ENCODE assay signal across 8 cellular contexts in genomic region chr14:104752735-104753527, GRCh38.
A peak's percentile ranks its signal among the peaks of the same experiment; 100 is the strongest.
DNase-seq lines count a peak whose midpoint lies in the region; ATAC-seq lines count a peak whose summit lies in the region.

Gene SIVA1 (plus strand): TSS chr14:104753147. CDS start chr14:104753202, 55 bp downstream.

- ATAC-seq in GM19372 (IDR thresholded peaks at IDR 0.05; ENCODE audit: low read depth, unreplicated experiment) (peak; percentile 86), HG03558 (IDR thresholded peaks at IDR 0.05; ENCODE audit: extremely low read depth, unreplicated experiment) (peak; percentile 73)

- DNase-seq in C1 segment of cervical spinal cord (lab: John Stamatoyannopoulos, UW): peak; percentile 87 to 100 (median 99)
- peak; percentile 100 for DNase-seq in NCI-H748 treated with DMSO at 0.1 percent for 48 hours (lab: John Stamatoyannopoulos, UW)
- peak; percentile 98 to 100 for DNase-seq in activated CD4-positive, alpha-beta T cell treated with anti-CD3 and anti-CD28 coated beads, Interleukin-2, amount 50 U/mL, for 24 hours (ENCODE audit: low read depth in 1 of 2, low spot score in 1 of 2)
- peak; percentile 99 for DNase-seq in dedifferentiated amniotic fluid mesenchymal stem cell (ENCODE audit: extremely low spot score)
- DNase-seq in left kidney (ENCODE audit: low read depth, low spot score): peak; percentile 100
- peak; percentile 99 to 100 for DNase-seq in stimulated activated CD4-positive, alpha-beta T cell treated with anti-CD3 and anti-CD28 coated beads, Interleukin-2, amount 100 ng/mL, for 24 hours

Comparison
In these comparisons a context has a peak if more than half of its experiments do, and no peak if none do; other contexts are left out.
1. Peak in every context shown above with its lines: DNase-seq and ATAC-seq.